Comparison of ENCODE assay signal across 29 cellular contexts in the genomic region with DNA sequence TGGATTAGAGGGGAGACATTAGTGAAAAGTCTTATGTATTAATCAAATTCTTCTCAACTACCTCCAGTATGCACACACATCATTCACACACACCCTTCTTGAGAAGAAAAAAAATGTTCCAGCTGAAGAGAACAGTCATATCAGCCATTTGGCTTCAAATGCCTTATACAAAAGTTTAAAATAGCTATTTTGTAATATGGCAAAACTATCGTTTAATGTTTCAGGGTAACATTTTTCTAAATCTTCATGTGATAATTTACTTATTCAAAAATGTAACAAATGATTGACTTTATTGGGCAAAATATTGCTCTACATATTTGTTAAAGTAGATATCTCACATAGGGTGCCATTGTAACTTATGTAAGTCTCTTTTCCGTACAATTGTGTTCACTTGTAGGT. TPM values are rescaled to one million over a fixed set of nuclear protein-coding genes. Genes with fewer than 3 reads are reported as not detected.
DNase-seq lines count a peak whose midpoint lies in the region; ATAC-seq and TF ChIP-seq lines count a peak whose summit lies in the region.
"Had no signal": no experiment of that assay in that cellular context is flagged by ENCODE, and none has a peak within 500 bp of the region (broad histone marks: within the 10 kb centered on the region; RNA-seq: fewer than 3 reads in every experiment).

No MANE protein-coding gene starts in this region.

- ATAC-seq in GM23338: no peak
- ATAC-seq: activated CD8-positive, alpha-beta T cell treated with anti-CD3 and anti-CD28 coated beads for 36 hours; GM12878; naive thymus-derived CD4-positive, alpha-beta T cell; T-cell had no signal

- BruUV-seq in OCI-LY7 (replicated peaks; lab: Mats Ljungman, UMichigan): no TSS peak

- DNase-seq in GM23338 (ENCODE audit: low spot score): no peak
- peak; percentile 30 for DNase-seq in NCI-H146 (lab: John Stamatoyannopoulos, UW)
- DNase-seq in cerebellar cortex (ENCODE audit: low spot score): peak; percentile 35
- DNase-seq in neural progenitor cell (ENCODE audit: low spot score): no peak
- no peak for DNase-seq in DMS153 (lab: John Stamatoyannopoulos, UW)
- no peak for DNase-seq in BE2C
- DNase-seq in NCI-H226: no peak
- DNase-seq in OCI-LY7 (ENCODE audit: low spot score): no peak
- DNase-seq: activated CD4-positive, CD25-positive, alpha-beta regulatory T cell treated with anti-CD3 and anti-CD28 coated beads, Interleukin-2, amount 50 U/mL, for 72 hours; activated CD8-positive, alpha-beta T cell treated with anti-CD3 and anti-CD28 coated beads for 36 hours; activated effector memory CD4-positive, alpha-beta T cell treated with Interleukin-2 at 50 U/mL for 16 hours; activated naive CD8-positive, alpha-beta T cell treated with anti-CD3 and anti-CD28 coated beads, Interleukin-2, amount 10 ng/mL, durations not matched to agents 7 days and 5 days; midbrain; NK-92 treated with Interleukin-12 subunit alpha and Interleukin-12 subunit beta, amount 100 ng/mL, for 24 hours; ovary; Peyer's patch; SJCRH30; T-cell; uterus had no signal

- no peak overlapping the region for H3K9ac ChIP-seq in neural progenitor cell

- peaks cover 54% of the 10 kb centered on the region for H3K4me1 ChIP-seq in GM23338 (ENCODE audit: insufficient read depth)
- peaks cover 52% of the 10 kb centered on the region for H3K4me1 ChIP-seq in neural progenitor cell
- H3K4me1 ChIP-seq in BE2C: no peaks in the 10 kb centered on the region
- H3K4me1 ChIP-seq in OCI-LY7 (ENCODE audit: insufficient read depth, low read length, poor library complexity, severe bottlenecking): no peaks in the 10 kb centered on the region
- H3K4me1 ChIP-seq: ascending aorta, uterus had no signal

- intact Hi-C loops in OCI-LY7 (cut with micrococcal nuclease; ENCODE audit: unreplicated experiment): no loop called here

- CTCF ChIA-PET in OCI-LY7 (lab: Charles Lee; ENCODE audit: unreplicated experiment): no interaction called here

- H3K9me3 Mint-ChIP-seq in GM23338 (no peaks in the 10 kb centered on the region), neural progenitor cell (peaks cover 4% of the 10 kb centered on the region)
- H3K9me3 Mint-ChIP-seq: activated naive CD8-positive, alpha-beta T cell treated with anti-CD3 and anti-CD28 coated beads, Interleukin-2, amount 10 ng/mL, durations not matched to agents 7 days and 5 days; central memory CD8-positive, alpha-beta T cell had no signal

- H3K4me1 Mint-ChIP-seq in GM23338 (peaks cover 52% of the 10 kb centered on the region), neural progenitor cell (peaks cover 66% of the 10 kb centered on the region)

- H3F3A ChIP-seq in GM23338 (replicated peaks; ENCODE audit: low read depth) (peaks cover 31% of the 10 kb centered on the region), neural progenitor cell (ENCODE audit: low read depth) (peaks cover 83% of the 10 kb centered on the region)

- H3K9me2 ChIP-seq in GM23338 (ENCODE audit: insufficient read depth) (no peaks in the 10 kb centered on the region), OCI-LY7 (ENCODE audit: insufficient read depth, low read length) (no peaks in the 10 kb centered on the region)

- H3K36me3 ChIP-seq in GM23338 (ENCODE audit: insufficient read depth) (no peaks in the 10 kb centered on the region), neural progenitor cell (no peaks in the 10 kb centered on the region), BE2C (no peaks in the 10 kb centered on the region), OCI-LY7 (ENCODE audit: insufficient read depth, low read length) (no peaks in the 10 kb centered on the region)
- H3K36me3 ChIP-seq: ascending aorta, ovary, Peyer's patch, SJCRH30, thoracic aorta, uterus had no signal

- H2AFZ ChIP-seq in GM23338 (no peak overlapping the region), neural progenitor cell (replicated peaks) (no peak overlapping the region), OCI-LY7 (ENCODE audit: low read length) (no peak overlapping the region)

- H3K79me2 ChIP-seq in GM23338 (replicated peaks; ENCODE audit: insufficient read depth) (no peaks in the 10 kb centered on the region), neural progenitor cell (ENCODE audit: low read depth) (peaks cover 3% of the 10 kb centered on the region), OCI-LY7 (ENCODE audit: insufficient read depth, low read depth, low read length) (no peaks in the 10 kb centered on the region)

- no peak for TF ChIP-seq CTCF in GM23338 (conservative IDR thresholded peaks at IDR 0.05; ENCODE audit: low read depth in 2 of 2)
- no peak for TF ChIP-seq CTCF in neural progenitor cell (IDR thresholded peaks at IDR 0.05)
- TF ChIP-seq CTCF in BE2C (IDR thresholded peaks at IDR 0.05; ENCODE audit: low read depth, low read length): no peak
- no peak for TF ChIP-seq CTCF in OCI-LY7 (conservative IDR thresholded peaks at IDR 0.05; ENCODE audit: low read length)

- H4K20me1 ChIP-seq in GM23338 (replicated peaks; ENCODE audit: insufficient read depth): no peaks in the 10 kb centered on the region
- H4K20me1 ChIP-seq in neural progenitor cell (ENCODE audit: low read depth): peaks cover 56% of the 10 kb centered on the region
- no peaks in the 10 kb centered on the region for H4K20me1 ChIP-seq in OCI-LY7 (ENCODE audit: insufficient read depth, low read length)

- no peak overlapping the region for H3K27ac ChIP-seq in GM23338 (ENCODE audit: low read depth)
- H3K27ac ChIP-seq in neural progenitor cell: no peak overlapping the region
- no peak overlapping the region for H3K27ac ChIP-seq in OCI-LY7 (ENCODE audit: low read depth, low read length, poor library complexity, severe bottlenecking)
- H3K27ac ChIP-seq: ascending aorta, ovary, Peyer's patch, SJCRH30, thoracic aorta, uterus had no signal

- H3K4me3 ChIP-seq in GM23338 (peak overlapping the region; percentile 60), neural progenitor cell (no peak overlapping the region), BE2C (ENCODE audit: low read depth, low read length) (no peak overlapping the region), OCI-LY7 (ENCODE audit: low read depth, low read length, poor library complexity, severe bottlenecking) (no peak overlapping the region)
- H3K4me3 ChIP-seq: ascending aorta, GM12878, ovary, SJCRH30, uterus had no signal

- H3K27ac Mint-ChIP-seq in GM23338 (no peak overlapping the region), neural progenitor cell (no peak overlapping the region)
- H3K27ac Mint-ChIP-seq: activated CD8-positive, alpha-beta T cell treated with anti-CD3 and anti-CD28 coated beads for 36 hours; activated naive CD8-positive, alpha-beta T cell treated with anti-CD3 and anti-CD28 coated beads, Interleukin-2, amount 10 ng/mL, durations not matched to agents 7 days and 5 days; CD14-positive monocyte; stimulated activated naive CD8-positive, alpha-beta T cell treated with anti-CD3 and anti-CD28 coated beads, Interleukin-15, Interleukin-2, amounts not matched to agents 100 ng/mL and 50 ng/mL, for 24 hours had no signal

- H3K27me3 ChIP-seq in GM23338 (ENCODE audit: insufficient read depth) (peaks cover 85% of the 10 kb centered on the region), neural progenitor cell (peaks cover 84% of the 10 kb centered on the region), BE2C (peaks cover 98% of the 10 kb centered on the region)
- H3K27me3 ChIP-seq: SJCRH30 had no signal

- H3K4me2 ChIP-seq in GM23338 (peak overlapping the region; percentile 74), neural progenitor cell (peak overlapping the region; percentile 73), OCI-LY7 (ENCODE audit: low read length) (no peak overlapping the region)

- POLR2A ChIA-PET in OCI-LY7 (lab: Charles Lee): no interaction called here

- H3K27me3 Mint-ChIP-seq in GM23338 (ENCODE audit: insufficient read depth, low read depth, poor library complexity) (peaks cover 69% of the 10 kb centered on the region), neural progenitor cell (ENCODE audit: insufficient read depth, low read depth) (peaks cover 28% of the 10 kb centered on the region)

- H3K4me3 Mint-ChIP-seq in GM23338 (peak overlapping the region; percentile 72), neural progenitor cell (peak overlapping the region; percentile 73)
- H3K4me3 Mint-ChIP-seq: activated CD8-positive, alpha-beta T cell treated with anti-CD3 and anti-CD28 coated beads for 36 hours; central memory CD8-positive, alpha-beta T cell; stimulated activated naive CD8-positive, alpha-beta T cell treated with anti-CD3 and anti-CD28 coated beads, Interleukin-15, Interleukin-2, amounts not matched to agents 100 ng/mL and 50 ng/mL, for 24 hours; T-cell had no signal

- no peaks in the 10 kb centered on the region for H3K36me3 Mint-ChIP-seq in GM23338 (ENCODE audit: low read depth)
- peaks cover 3% of the 10 kb centered on the region for H3K36me3 Mint-ChIP-seq in neural progenitor cell
- H3K36me3 Mint-ChIP-seq: activated naive CD8-positive, alpha-beta T cell treated with anti-CD3 and anti-CD28 coated beads, Interleukin-2, amount 10 ng/mL, durations not matched to agents 7 days and 5 days had no signal

- H3K9me3 ChIP-seq in neural progenitor cell (ENCODE audit: low read depth) (no peaks in the 10 kb centered on the region), BE2C (no peaks in the 10 kb centered on the region), OCI-LY7 (ENCODE audit: low read length) (no peaks in the 10 kb centered on the region)
- H3K9me3 ChIP-seq: ovary, Peyer's patch, SJCRH30, thoracic aorta, uterus had no signal

TF ChIP-seq in GM23338, 12 proteins besides CTCF, POLR2A, EP300 and RAD21 (continues in another document):
- TF ChIP-seq CREB1 (CRISPR knock-in tag; IDR thresholded peaks at IDR 0.05; ENCODE audit: low read depth) (no peak), STAT1 (IDR thresholded peaks at IDR 0.05; ENCODE audit: unreplicated experiment) (no peak), NANOG (IDR thresholded peaks at IDR 0.05; ENCODE audit: borderline replicate concordance) (no peak), ZNF331 (CRISPR knock-in tag; IDR thresholded peaks at IDR 0.05; ENCODE audit: low read depth) (no peak)

RNA-seq across cellular contexts. Expression of gene ZIC2, which starts 13.5 kb away (rescaled TPM):
- 76.2 and 87.9 TPM in 2 replicates for total RNA-seq in GM23338 (2014; rRNA removed; shearing (Covaris generic))
- 62.6 and 63.2 TPM in 2 replicates for polyA plus RNA-seq in GM23338 (2016; fragmentation: Nextera tagmentation; extraction: Ambion mirVana)
- total RNA-seq in neural progenitor cell (ENCODE audit: low replicate concordance) (52.4 and 87.3 TPM in 2 replicates), OCI-LY7 (2022) (not detected in 2 replicates)
- polyA plus RNA-seq in BE2C (2012; ENCODE audit: insufficient read depth, insufficient read length, low read depth): not detected
- total RNA-seq in OCI-LY7 (2014; rRNA removed; shearing (Covaris generic)): not detected in 2 replicates
- total RNA-seq: activated CD8-positive, alpha-beta T cell treated with anti-CD3 and anti-CD28 coated beads for 36 hours; activated naive CD8-positive, alpha-beta T cell treated with anti-CD3 and anti-CD28 coated beads, Interleukin-2, amount 10 ng/mL, durations not matched to agents 7 days and 5 days; ascending aorta; glomerular endothelial cell; GM12878; liver; Peyer's patch; thoracic aorta; uterus had no signal
- polyA plus RNA-seq: CD14-positive monocyte; keratinocyte; liver; naive thymus-derived CD4-positive, alpha-beta T cell had no signal

RNA-seq across cellular contexts. Expression of gene ZIC5, which starts 23.5 kb away (rescaled TPM):
- total RNA-seq in GM23338 (2014; rRNA removed; shearing (Covaris generic)): 28.0 and 32.6 TPM in 2 replicates
- 14.1 and 17.2 TPM in 2 replicates for polyA plus RNA-seq in GM23338 (2016; fragmentation: Nextera tagmentation; extraction: Ambion mirVana)
- total RNA-seq in neural progenitor cell (ENCODE audit: low replicate concordance) (29.0 and 35.7 TPM in 2 replicates), OCI-LY7 (2022) (not detected in 2 replicates)
- polyA plus RNA-seq in BE2C (2012; ENCODE audit: insufficient read depth, insufficient read length, low read depth): not detected
- not detected in 2 replicates for total RNA-seq in OCI-LY7 (2014; rRNA removed; shearing (Covaris generic))
- total RNA-seq: activated CD8-positive, alpha-beta T cell treated with anti-CD3 and anti-CD28 coated beads for 36 hours; activated naive CD8-positive, alpha-beta T cell treated with anti-CD3 and anti-CD28 coated beads, Interleukin-2, amount 10 ng/mL, durations not matched to agents 7 days and 5 days; ascending aorta; glomerular endothelial cell; GM12878; liver; naive thymus-derived CD4-positive, alpha-beta T cell; Peyer's patch; thoracic aorta; uterus had no signal
- polyA plus RNA-seq: CD14-positive monocyte; GM12878; keratinocyte; liver; naive thymus-derived CD4-positive, alpha-beta T cell; ovary had no signal

Comparison
In these comparisons a context has a peak if more than half of its experiments do, and no peak if none do; other contexts are left out.
1. DNase-seq: peak in NCI-H146 (single experiment) and cerebellar cortex (single experiment); none in GM23338 (single experiment), neural progenitor cell (single experiment), DMS153 (single experiment), BE2C (single experiment), NCI-H226 (single experiment) and OCI-LY7 (single experiment).
2. RNA of gene ZIC2, which starts 13.5 kb away (total RNA-seq): 76.2 to 87.9 TPM in GM23338 and 52.4 to 87.3 TPM in neural progenitor cell; not detected in OCI-LY7; every median in the first group is over 10 times any median in the second.
3. RNA of gene ZIC5, which starts 23.5 kb away (total RNA-seq): 29.0 to 35.7 TPM in neural progenitor cell and 28.0 to 32.6 TPM in GM23338; not detected in OCI-LY7; every median in the first group is over 10 times any median in the second.